Comparison of ENCODE assay signal across 8 cellular contexts in the genomic region with DNA sequence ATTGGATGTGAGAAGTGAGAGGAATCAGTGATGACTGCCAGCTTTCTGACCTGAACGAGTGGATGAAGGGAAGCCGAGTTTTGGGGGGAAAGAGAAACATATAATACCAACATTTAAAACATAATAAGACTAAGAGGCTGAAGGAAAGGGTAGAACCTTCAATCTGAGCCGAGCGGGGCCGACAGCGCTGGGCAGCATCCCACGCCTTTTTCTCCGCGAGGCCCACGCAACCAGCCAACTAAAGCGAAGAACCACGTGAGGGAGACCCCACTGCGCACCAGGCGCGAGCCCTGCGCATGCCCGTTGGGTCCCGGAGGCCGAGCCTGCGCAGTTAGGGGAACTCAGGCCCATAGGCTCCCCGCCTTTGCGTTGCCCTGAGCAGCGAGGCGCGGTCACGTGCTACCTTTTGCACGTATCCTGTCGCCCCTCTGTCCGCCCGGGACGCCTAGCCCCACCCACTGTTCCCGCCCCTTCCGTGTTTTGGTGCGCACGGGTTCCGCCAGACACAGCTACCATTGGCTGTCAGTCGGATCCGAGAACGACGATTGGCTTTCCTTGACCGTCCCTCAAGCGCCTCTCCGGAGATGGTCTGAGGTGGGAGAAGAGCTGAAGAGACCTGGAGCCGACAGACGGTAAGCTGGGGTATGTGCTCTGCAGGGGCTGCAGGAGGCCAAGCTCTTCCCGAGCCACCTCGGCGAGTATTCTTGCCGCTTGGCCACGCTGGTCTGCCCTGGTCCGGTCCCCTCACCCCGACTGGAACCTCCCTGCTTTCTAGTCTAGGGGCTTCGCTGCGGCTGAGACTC. TPM values are rescaled to one million over a fixed set of nuclear protein-coding genes. Genes with fewer than 3 reads are reported as not detected.
A peak's percentile ranks its signal among the peaks of the same experiment; 100 is the strongest.
DNase-seq lines count a peak whose midpoint lies in the region; ATAC-seq and TF ChIP-seq lines count a peak whose summit lies in the region.

A gene with protein sequence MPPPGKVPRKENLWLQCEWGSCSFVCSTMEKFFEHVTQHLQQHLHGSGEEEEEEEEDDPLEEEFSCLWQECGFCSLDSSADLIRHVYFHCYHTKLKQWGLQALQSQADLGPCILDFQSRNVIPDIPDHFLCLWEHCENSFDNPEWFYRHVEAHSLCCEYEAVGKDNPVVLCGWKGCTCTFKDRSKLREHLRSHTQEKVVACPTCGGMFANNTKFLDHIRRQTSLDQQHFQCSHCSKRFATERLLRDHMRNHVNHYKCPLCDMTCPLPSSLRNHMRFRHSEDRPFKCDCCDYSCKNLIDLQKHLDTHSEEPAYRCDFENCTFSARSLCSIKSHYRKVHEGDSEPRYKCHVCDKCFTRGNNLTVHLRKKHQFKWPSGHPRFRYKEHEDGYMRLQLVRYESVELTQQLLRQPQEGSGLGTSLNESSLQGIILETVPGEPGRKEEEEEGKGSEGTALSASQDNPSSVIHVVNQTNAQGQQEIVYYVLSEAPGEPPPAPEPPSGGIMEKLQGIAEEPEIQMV (plus strand): TSS at position 573 of the 803 bp plus-strand sequence. CDS start 5,365 bp downstream, outside the sequence.

- peaks cover 16% of the 10 kb centered on the region for H3F3A ChIP-seq in SU-DHL-6 (ENCODE audit: insufficient read depth)

- peaks cover 25% of the 10 kb centered on the region for H3K4me1 Mint-ChIP-seq in activated naive CD8-positive, alpha-beta T cell treated with anti-CD3 and anti-CD28 coated beads, Interleukin-2, amount 10 ng/mL, durations not matched to agents 7 days and 5 days
- H3K4me1 Mint-ChIP-seq in glutamatergic neuron (ENCODE audit: low read depth, unreplicated experiment), result peaks cover 18% of the 10 kb centered on the region

- H2AFZ ChIP-seq in SU-DHL-6 (ENCODE audit: low read depth, low read length, severe bottlenecking) (peak within 1 kb of the TSS; percentile 77), osteoblast (ENCODE audit: low read length) (peak within 1 kb of the TSS; percentile 96)

- H3K36me3 ChIP-seq in SU-DHL-6 (ENCODE audit: low read length) (no peaks in the 10 kb centered on the region), osteoblast (ENCODE audit: insufficient read depth, low read length) (peaks cover 19% of the 10 kb centered on the region), thoracic aorta (peaks cover 13% of the 10 kb centered on the region)

- H3K9me3 ChIP-seq in SU-DHL-6 (ENCODE audit: insufficient read depth, low read length) (no peaks in the 10 kb centered on the region), osteoblast (ENCODE audit: low read depth, low read length) (no peaks in the 10 kb centered on the region), thoracic aorta (no peaks in the 10 kb centered on the region)

- POLR2A ChIA-PET in activated naive CD8-positive, alpha-beta T cell treated with anti-CD3 and anti-CD28 coated beads, Interleukin-2, amount 10 ng/mL, durations not matched to agents 7 days and 5 days (lab: Charles Lee), result interaction anchor here (0.6 to 3.0 kb wide), 14 partner anchors 9 to 682 kb away, joined by 3 to 22 read pairs (median 4); a partner anchor contains a TSS

- H3K4me3 ChIP-seq in GM12864 (ENCODE audit: low read depth, low read length) (peak within 1 kb of the TSS; percentile 81), SU-DHL-6 (ENCODE audit: insufficient read depth, low read length, poor library complexity, severe bottlenecking) (peak within 1 kb of the TSS; percentile 92), osteoblast (ENCODE audit: insufficient read depth, low read length) (peak within 1 kb of the TSS; percentile 91), thoracic aorta (peak within 1 kb of the TSS; percentile 73)

- H3K9me3 Mint-ChIP-seq in activated naive CD8-positive, alpha-beta T cell treated with anti-CD3 and anti-CD28 coated beads, Interleukin-2, amount 10 ng/mL, durations not matched to agents 7 days and 5 days, result no peaks in the 10 kb centered on the region
- peaks cover 7% of the 10 kb centered on the region for H3K9me3 Mint-ChIP-seq in glutamatergic neuron (ENCODE audit: unreplicated experiment)

- no peak for TF ChIP-seq CTCF in GM12864 (IDR thresholded peaks at IDR 0.05; ENCODE audit: low read depth, low read length, missing control alignments)
- no peak for TF ChIP-seq CTCF in SU-DHL-6 (IDR thresholded peaks at IDR 0.05; ENCODE audit: insufficient read depth, low read length, poor library complexity, severe bottlenecking)
- TF ChIP-seq CTCF in glutamatergic neuron (IDR thresholded peaks at IDR 0.05; ENCODE audit: partially characterized antibody, unreplicated experiment), result no peak
- TF ChIP-seq CTCF in osteoblast (IDR thresholded peaks at IDR 0.05; ENCODE audit: extremely low read depth, low read depth, low read length), result no peak
- TF ChIP-seq CTCF in thoracic aorta (IDR thresholded peaks at IDR 0.05), result no peak

- peak within 1 kb of the TSS; percentile 50 for H3K27ac ChIP-seq in SU-DHL-6 (ENCODE audit: low read depth, low read length)
- H3K27ac ChIP-seq in osteoblast (ENCODE audit: low read depth, low read length), result peak within 1 kb of the TSS; percentile 68
- H3K27ac ChIP-seq in thoracic aorta, result peak within 1 kb of the TSS; percentile 25 to 61

- H3K27ac Mint-ChIP-seq in activated naive CD8-positive, alpha-beta T cell treated with anti-CD3 and anti-CD28 coated beads, Interleukin-2, amount 10 ng/mL, durations not matched to agents 7 days and 5 days, result peak within 1 kb of the TSS; percentile 86
- H3K27ac Mint-ChIP-seq in glutamatergic neuron (ENCODE audit: unreplicated experiment), result peak within 1 kb of the TSS; percentile 90

- no peaks in the 10 kb centered on the region for H3K9me2 ChIP-seq in SU-DHL-6 (replicated peaks; ENCODE audit: insufficient read depth, low read length)

- peaks cover 17% of the 10 kb centered on the region for H3K4me1 ChIP-seq in osteoblast (ENCODE audit: insufficient read depth, low read length)
- H3K4me1 ChIP-seq in thoracic aorta (ENCODE audit: control insufficient read depth in 1 of 2, low read depth in 2 of 2), result peaks cover 8 to 16% of the 10 kb centered on the region in 2 donors

- H4K20me1 ChIP-seq in SU-DHL-6 (ENCODE audit: low read depth, low read length), result no peaks in the 10 kb centered on the region
- H4K20me1 ChIP-seq in osteoblast (ENCODE audit: insufficient read depth, low read length), result peaks cover 11% of the 10 kb centered on the region

- H3K4me2 ChIP-seq in SU-DHL-6 (ENCODE audit: low read depth, low read length, poor library complexity, severe bottlenecking) (peak within 1 kb of the TSS; percentile 84), osteoblast (ENCODE audit: insufficient read depth, low read length) (peak within 1 kb of the TSS; percentile 99)

- H3K79me2 ChIP-seq in SU-DHL-6 (ENCODE audit: insufficient read depth, low read length), result peaks cover 29% of the 10 kb centered on the region
- H3K79me2 ChIP-seq in osteoblast (ENCODE audit: insufficient read depth, low read length), result peaks cover 28% of the 10 kb centered on the region

- DNase-seq in GM12864 (ENCODE audit: low read depth) (peak; percentile 97), NCI-H128 (lab: John Stamatoyannopoulos, UW; ENCODE audit: unreplicated experiment) (peak; percentile 97), glutamatergic neuron (peak; percentile 100), osteoblast (ENCODE audit: insufficient read length, low spot score, missing footprints) (peak; percentile 99), thoracic aorta (ENCODE audit: low spot score) (peak; percentile 99)
- DNase-seq in activated naive CD8-positive, alpha-beta T cell treated with anti-CD3 and anti-CD28 coated beads, Interleukin-2, amount 10 ng/mL, durations not matched to agents 7 days and 5 days, result peak; percentile 97

- ATAC-seq in HG02678 (IDR thresholded peaks at IDR 0.05; ENCODE audit: unreplicated experiment) (peak; percentile 93), thoracic aorta (ENCODE audit: insufficient number of reproducible peaks, low FRiP score, low read depth) (peak; percentile 97)
- ATAC-seq in activated naive CD8-positive, alpha-beta T cell treated with anti-CD3 and anti-CD28 coated beads, Interleukin-2, amount 10 ng/mL, durations not matched to agents 7 days and 5 days (ENCODE audit: low read depth), result peak; percentile 97

- H3K36me3 Mint-ChIP-seq in activated naive CD8-positive, alpha-beta T cell treated with anti-CD3 and anti-CD28 coated beads, Interleukin-2, amount 10 ng/mL, durations not matched to agents 7 days and 5 days, result peaks cover 13% of the 10 kb centered on the region
- H3K36me3 Mint-ChIP-seq in glutamatergic neuron (ENCODE audit: unreplicated experiment), result no peaks in the 10 kb centered on the region

- H3K27me3 ChIP-seq in SU-DHL-6 (ENCODE audit: low read length) (no peaks in the 10 kb centered on the region), osteoblast (ENCODE audit: insufficient read depth, low read length) (no peaks in the 10 kb centered on the region), thoracic aorta (replicated peaks; ENCODE audit: insufficient read depth) (no peaks in the 10 kb centered on the region)

- H3K4me3 Mint-ChIP-seq in activated naive CD8-positive, alpha-beta T cell treated with anti-CD3 and anti-CD28 coated beads, Interleukin-2, amount 10 ng/mL, durations not matched to agents 7 days and 5 days, result peak within 1 kb of the TSS; percentile 93
- H3K4me3 Mint-ChIP-seq in glutamatergic neuron (ENCODE audit: unreplicated experiment), result peak within 1 kb of the TSS; percentile 99

- peak within 1 kb of the TSS; percentile 89 for H3K9ac ChIP-seq in SU-DHL-6 (ENCODE audit: low read length)

- H3K27me3 Mint-ChIP-seq in activated naive CD8-positive, alpha-beta T cell treated with anti-CD3 and anti-CD28 coated beads, Interleukin-2, amount 10 ng/mL, durations not matched to agents 7 days and 5 days, result no peaks in the 10 kb centered on the region
- peaks cover 3% of the 10 kb centered on the region for H3K27me3 Mint-ChIP-seq in glutamatergic neuron (ENCODE audit: unreplicated experiment)

RNA-seq across cellular contexts. Expression of the gene that starts here (rescaled TPM):
- total RNA-seq in activated naive CD8-positive, alpha-beta T cell treated with anti-CD3 and anti-CD28 coated beads, Interleukin-2, amount 10 ng/mL, durations not matched to agents 7 days and 5 days, result 10 to 100 TPM; 52.4 to 52.6 TPM
- total RNA-seq in glutamatergic neuron (ENCODE audit: unreplicated experiment), result 58.1 TPM
- 20.6 and 22.8 TPM in 2 replicates for total RNA-seq in osteoblast
- 10 to 100 TPM; 13.4 to 34.7 TPM for total RNA-seq in thoracic aorta

Comparison
In these comparisons a context has a peak if more than half of its experiments do, and no peak if none do; other contexts are left out.
1. Peak in every context shown above with its lines: DNase-seq, ATAC-seq, H3K4me3 ChIP-seq and H3K27ac ChIP-seq.